Comparison of ENCODE assay signal across 14 cellular contexts in the genomic region with DNA sequence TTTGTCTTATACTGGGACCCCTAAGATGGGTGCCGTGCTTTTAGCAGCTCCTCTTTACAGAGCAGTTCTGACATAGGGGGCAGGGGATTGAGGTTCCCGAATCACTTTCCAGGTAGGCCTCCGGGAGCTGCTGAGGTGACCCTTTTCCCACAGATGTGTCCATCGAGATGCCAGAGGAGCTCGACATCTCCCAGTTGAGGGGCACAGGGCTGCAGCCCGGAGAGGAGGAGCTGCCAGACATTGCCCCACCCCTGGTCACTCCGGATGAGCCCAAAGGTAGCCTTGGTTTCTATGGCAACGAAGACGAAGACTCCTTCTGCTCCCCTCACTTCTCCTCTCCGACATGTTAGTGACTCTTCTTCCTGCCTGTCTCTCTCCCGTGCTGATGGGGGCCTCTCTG. TPM values are rescaled to one million over a fixed set of nuclear protein-coding genes. Genes with fewer than 3 reads are reported as not detected.
DNase-seq lines count a peak whose midpoint lies in the region; ATAC-seq, FAIRE-seq and TF ChIP-seq lines count a peak whose summit lies in the region.
"Had no signal": no experiment of that assay in that cellular context is flagged by ENCODE, and none has a peak within 500 bp of the region (broad histone marks: within the 10 kb centered on the region; RNA-seq: fewer than 3 reads in every experiment).

No MANE protein-coding gene starts in this region.

- H3K27me3 Mint-ChIP-seq in HFFc6 (ENCODE audit: insufficient read depth) = peaks cover 8% of the 10 kb centered on the region
- H3K27me3 Mint-ChIP-seq in activated T-helper 17 cell treated with anti-CD3 and anti-CD28 coated beads, Interleukin-2, amount 50 U/mL, for 72 hours = no peaks in the 10 kb centered on the region
- H3K27me3 Mint-ChIP-seq: CD8-positive, alpha-beta memory T cell; IgD-negative memory B cell had no signal

- DNase-seq in HFFc6 (no peak), kidney (peak; percentile 59), left lobe of liver (ENCODE audit: low spot score) (no peak)
- no peak for DNase-seq in stimulated activated naive CD8-positive, alpha-beta T cell treated with anti-CD3 and anti-CD28 coated beads, Interleukin-15, Interleukin-2, amounts not matched to agents 100 U/mL and 50 U/mL, for 24 hours
- DNase-seq: Caco-2; CD8-positive, alpha-beta memory T cell; DND-41; GF-D8 had no signal

- H3K27ac Mint-ChIP-seq in HFFc6 = peak overlapping the region; percentile 55
- peak overlapping the region; percentile 36 for H3K27ac Mint-ChIP-seq in activated T-helper 17 cell treated with anti-CD3 and anti-CD28 coated beads, Interleukin-2, amount 50 U/mL, for 72 hours
- H3K27ac Mint-ChIP-seq: IgD-negative memory B cell had no signal

- H3K4me3 ChIP-seq in kidney (ENCODE audit: low read length in 2 of 2) = no peak overlapping the region

- H3K9ac ChIP-seq in kidney (ENCODE audit: low read length in 2 of 2) = no peak overlapping the region

- no peaks in the 10 kb centered on the region for H3K9me3 ChIP-seq in kidney (ENCODE audit: control insufficient read depth in 1 of 2, low read length in 2 of 2)
- H3K9me3 ChIP-seq: Caco-2 had no signal

- H3K9me3 Mint-ChIP-seq in HFFc6 = no peaks in the 10 kb centered on the region
- no peaks in the 10 kb centered on the region for H3K9me3 Mint-ChIP-seq in activated T-helper 17 cell treated with anti-CD3 and anti-CD28 coated beads, Interleukin-2, amount 50 U/mL, for 72 hours
- H3K9me3 Mint-ChIP-seq: CD14-positive monocyte; CD8-positive, alpha-beta memory T cell; IgD-negative memory B cell had no signal

- peaks cover 56% of the 10 kb centered on the region for H3K36me3 Mint-ChIP-seq in HFFc6 (ENCODE audit: low read depth)
- peaks cover 97% of the 10 kb centered on the region for H3K36me3 Mint-ChIP-seq in activated T-helper 17 cell treated with anti-CD3 and anti-CD28 coated beads, Interleukin-2, amount 50 U/mL, for 72 hours (ENCODE audit: low read depth)

- peaks cover 34 to 56% of the 10 kb centered on the region in 2 donors for H3K36me3 ChIP-seq in kidney (ENCODE audit: control insufficient read depth in 1 of 2, insufficient read depth in 2 of 2, low read length in 2 of 2)

- H3K4me3 Mint-ChIP-seq in HFFc6 = no peak overlapping the region
- no peak overlapping the region for H3K4me3 Mint-ChIP-seq in activated T-helper 17 cell treated with anti-CD3 and anti-CD28 coated beads, Interleukin-2, amount 50 U/mL, for 72 hours
- H3K4me3 Mint-ChIP-seq: CD8-positive, alpha-beta memory T cell had no signal

- peaks cover 14% of the 10 kb centered on the region for H3K4me1 Mint-ChIP-seq in HFFc6 (ENCODE audit: low read depth)
- peaks cover 4% of the 10 kb centered on the region for H3K4me1 Mint-ChIP-seq in activated T-helper 17 cell treated with anti-CD3 and anti-CD28 coated beads, Interleukin-2, amount 50 U/mL, for 72 hours

- peaks cover 0 to 5% of the 10 kb centered on the region in 2 donors for H3K4me1 ChIP-seq in kidney (ENCODE audit: control insufficient read depth in 1 of 2, insufficient read depth in 1 of 2, low read depth in 1 of 2, low read length in 2 of 2)

- FAIRE-seq in kidney (lab: Jason Lieb, UNC) = no peak
- FAIRE-seq: H54 had no signal

- no peak overlapping the region for H3K27ac ChIP-seq in kidney (ENCODE audit: low read depth in 2 of 2, low read length in 2 of 2)

- TF ChIP-seq CTCF in HFFc6 (IDR thresholded peaks at IDR 0.05) = no peak
- no peak for TF ChIP-seq CTCF in kidney (IDR thresholded peaks at IDR 0.05; ENCODE audit: borderline replicate concordance, extremely low read depth, insufficient read depth)

- intact Hi-C loops in kidney (cut with DNase I) = no loop called here

- ATAC-seq in activated T-helper 17 cell treated with anti-CD3 and anti-CD28 coated beads, Interleukin-2, amount 50 U/mL, for 72 hours (replicated peaks) = no peak
- ATAC-seq in stimulated activated naive CD8-positive, alpha-beta T cell treated with anti-CD3 and anti-CD28 coated beads, Interleukin-15, Interleukin-2, amounts not matched to agents 100 U/mL and 50 U/mL, for 24 hours = no peak
- ATAC-seq in HG02759 (IDR thresholded peaks at IDR 0.05; ENCODE audit: unreplicated experiment) (no peak), left lobe of liver (no peak)
- ATAC-seq: HCT116 had no signal

RNA-seq across cellular contexts. Expression of a gene that starts 4.3 kb away (rescaled TPM):
- total RNA-seq in HFFc6 (2021; fragmentation: NEBNext Ultra II Directional; extraction: Animal tissue kit (Norgen Biotek cat#: 25700)) = 100 to 1,000 TPM; 853 to 931 (median 870) TPM
- total RNA-seq in activated T-helper 17 cell treated with anti-CD3 and anti-CD28 coated beads, Interleukin-2, amount 50 U/mL, for 72 hours = 1,000 to 10,000 TPM; 1,893 to 2,116 TPM
- total RNA-seq in kidney (437 TPM), left lobe of liver (300 TPM)
- 1,220 TPM for polyA plus RNA-seq in kidney (ENCODE audit: insufficient read depth, low read depth, low replicate concordance)

RNA-seq across cellular contexts. Expression of a gene that starts 10.1 kb away (rescaled TPM):
- total RNA-seq in HFFc6 (2021; fragmentation: NEBNext Ultra II Directional; extraction: Animal tissue kit (Norgen Biotek cat#: 25700)) = 10 to 100 TPM; 12.1 to 13.9 (median 13.0) TPM
- 1 to 10 TPM; 2.2 to 2.4 TPM for total RNA-seq in activated T-helper 17 cell treated with anti-CD3 and anti-CD28 coated beads, Interleukin-2, amount 50 U/mL, for 72 hours
- 19.0 TPM for total RNA-seq in kidney
- polyA plus RNA-seq in kidney (ENCODE audit: insufficient read depth, low read depth, low replicate concordance) = 21.3 TPM
- 4.7 TPM for total RNA-seq in left lobe of liver

RNA-seq across cellular contexts. Expression of a gene that starts 11.1 kb away (rescaled TPM):
- 100 to 1,000 TPM; 149 to 211 (median 182) TPM for total RNA-seq in HFFc6 (2021; fragmentation: NEBNext Ultra II Directional; extraction: Animal tissue kit (Norgen Biotek cat#: 25700))
- 100 to 1,000 TPM in 1 of 2 donors, 10 to 100 TPM in 1; 83.4 to 149 TPM for total RNA-seq in activated T-helper 17 cell treated with anti-CD3 and anti-CD28 coated beads, Interleukin-2, amount 50 U/mL, for 72 hours
- total RNA-seq in kidney (75.5 TPM), left lobe of liver (48.0 TPM)
- polyA plus RNA-seq in kidney (ENCODE audit: insufficient read depth, low read depth, low replicate concordance) = 52.3 TPM

RNA-seq across cellular contexts. Expression of a gene that starts 11.9 kb away (rescaled TPM):
- total RNA-seq in HFFc6 (2021; fragmentation: NEBNext Ultra II Directional; extraction: Animal tissue kit (Norgen Biotek cat#: 25700)) = 10 to 100 TPM; 24.0 to 62.5 (median 56.3) TPM
- total RNA-seq in activated T-helper 17 cell treated with anti-CD3 and anti-CD28 coated beads, Interleukin-2, amount 50 U/mL, for 72 hours = 100 to 1,000 TPM in 1 of 2 donors, 10 to 100 TPM in 1; 86.9 to 104 TPM
- 1.3 TPM for total RNA-seq in kidney
- polyA plus RNA-seq in kidney (ENCODE audit: insufficient read depth, low read depth, low replicate concordance) = 2.1 TPM
- 0.58 TPM for total RNA-seq in left lobe of liver

RNA-seq across cellular contexts. Expression of a gene that starts 22.3 kb away (rescaled TPM):
- total RNA-seq in HFFc6 (2021; fragmentation: NEBNext Ultra II Directional; extraction: Animal tissue kit (Norgen Biotek cat#: 25700)) = 1 to 10 TPM; 4.3 to 7.2 (median 6.3) TPM
- under 1 TPM in 1 of 2 donors, not detected in 1; 0.66 TPM for total RNA-seq in activated T-helper 17 cell treated with anti-CD3 and anti-CD28 coated beads, Interleukin-2, amount 50 U/mL, for 72 hours
- 2.6 TPM for total RNA-seq in kidney
- polyA plus RNA-seq in kidney (ENCODE audit: insufficient read depth, low read depth, low replicate concordance) = 1.4 TPM
- 0.08 TPM for total RNA-seq in left lobe of liver
- polyA plus RNA-seq: CD14-positive monocyte; CD8-positive, alpha-beta memory T cell; IgD-negative memory B cell had no signal
